In genomic region chr5:8446179-8446578, GRCh38 we compare ENCODE assay signal across 15 cellular contexts.
"Had no signal": no experiment of that assay in that cellular context is flagged by ENCODE, and none has a peak within 500 bp of the region (broad histone marks: within the 10 kb centered on the region; RNA-seq: fewer than 3 reads in every experiment).

No MANE protein-coding gene starts in this region.

- DNase-seq: activated CD4-positive, alpha-beta T cell treated with anti-CD3 and anti-CD28 coated beads, Interleukin-2, amount 10 ng/mL, durations not matched to agents 7 days and 5 days; activated CD4-positive, CD25-positive, alpha-beta regulatory T cell; activated CD8-positive, alpha-beta memory T cell treated with anti-CD3 and anti-CD28 coated beads for 24 hours; activated naive CD4-positive, alpha-beta T cell treated with Interleukin-2 at 50 U/mL for 16 hours; aorta; cortex of kidney; effector CD4-positive, alpha-beta T cell; esophagus squamous epithelium; hypothalamus; kidney; left ventricle myocardium inferior; naive B cell; stimulated activated CD4-positive, alpha-beta T cell treated with anti-CD3 and anti-CD28 coated beads, Interleukin-1b, Interleukin-23, amount 100 ng/mL, for 48 hours; upper lobe of right lung had no signal

- H3K4me1 Mint-ChIP-seq: activated CD4-positive, alpha-beta T cell treated with anti-CD3 and anti-CD28 coated beads, Interleukin-2, amount 10 ng/mL, durations not matched to agents 7 days and 5 days; naive B cell had no signal

- H3K4me3 Mint-ChIP-seq: activated CD4-positive, alpha-beta T cell treated with anti-CD3 and anti-CD28 coated beads, Interleukin-2, amount 10 ng/mL, durations not matched to agents 7 days and 5 days; activated T-helper 1 cell treated with anti-CD3 and anti-CD28 coated beads, Interleukin-12 subunit alpha, Interleukin-12 subunit beta, Interleukin-2, Interleukin-4 antibody, amounts not matched to agents 30 ng/mL and 10 ng/mL and 1 ng/mL, durations not matched to agents 14 hours and 24 hours and 36 hours; naive B cell had no signal

- ATAC-seq: upper lobe of right lung had no signal

- H3K27me3 Mint-ChIP-seq: activated CD4-positive, alpha-beta T cell treated with anti-CD3 and anti-CD28 coated beads, Interleukin-2, amount 10 ng/mL, durations not matched to agents 7 days and 5 days; naive B cell had no signal

- H3K27ac Mint-ChIP-seq: activated CD4-positive, alpha-beta T cell treated with anti-CD3 and anti-CD28 coated beads, Interleukin-2, amount 10 ng/mL, durations not matched to agents 7 days and 5 days; activated T-helper 1 cell treated with anti-CD3 and anti-CD28 coated beads, Interleukin-12 subunit alpha, Interleukin-12 subunit beta, Interleukin-2, Interleukin-4 antibody, amounts not matched to agents 30 ng/mL and 10 ng/mL and 1 ng/mL, durations not matched to agents 14 hours and 24 hours and 36 hours; naive B cell had no signal
